In genomic region chr12:96902076-96902475, GRCh38 we compare ENCODE assay signal across 17 cellular contexts. TPM values are rescaled to one million over a fixed set of nuclear protein-coding genes. Genes with fewer than 3 reads are reported as not detected.
DNase-seq lines count a peak whose midpoint lies in the region; ATAC-seq, FAIRE-seq and TF ChIP-seq lines count a peak whose summit lies in the region.
"Had no signal": no experiment of that assay in that cellular context is flagged by ENCODE, and none has a peak within 500 bp of the region (broad histone marks: within the 10 kb centered on the region; RNA-seq: fewer than 3 reads in every experiment).

No MANE protein-coding gene starts in this region.

- POLR2A ChIA-PET in K562 (lab: Yijun Ruan, JAX) = no interaction called here

- no peaks in the 10 kb centered on the region for H4K20me1 ChIP-seq in K562 (replicated peaks; ENCODE audit: control insufficient read depth, insufficient read depth, low read length)
- H4K20me1 ChIP-seq: BLaER1 had no signal

- no peak for TF ChIP-seq EP300 in K562 (IDR thresholded peaks at IDR 0.05; ENCODE audit: low read length)

- WGBS in K562 (ENCODE audit: insufficient coverage, low coverage, missing lambda C conversion rate) = 2% methylated on average over 4 of the region's 4 CpGs

- in situ Hi-C loops in K562 (cut with MboI) = no loop called here

- no peaks in the 10 kb centered on the region for H3K79me2 ChIP-seq in K562 (ENCODE audit: control insufficient read depth, insufficient read depth, low read length)

- intact Hi-C loops in K562 (cut with micrococcal nuclease) (loop anchor here (1.0 to 10.0 kb wide), 2 partner anchors 83 to 1603 kb away; no protein-coding TSS in a partner anchor), left lung (cut with DNase I) (no loop called here)

- no peak overlapping the region for H3K4me3 ChIP-seq in K562
- H3K4me3 ChIP-seq in left lung = no peak overlapping the region
- H3K4me3 ChIP-seq: BLaER1, colonic mucosa had no signal

- FAIRE-seq in K562 (lab: Jason Lieb, UNC) = peak; percentile 40
- FAIRE-seq: H54 had no signal

- H3K27ac ChIP-seq in C4-2B (no peak overlapping the region), K562 (ENCODE audit: extremely low read depth, low read depth, low read length) (no peak overlapping the region), left lung (no peak overlapping the region)
- H3K27ac ChIP-seq: BLaER1, colonic mucosa had no signal

- no TSS peak for BruUV-seq in K562 (replicated peaks; lab: Mats Ljungman, UMichigan)

- H3K4me2 ChIP-seq in K562 (ENCODE audit: insufficient read depth, low read length) = peak overlapping the region; percentile 45; the same call in 1 of the 2 replicates
- H3K4me2 ChIP-seq: BLaER1 had no signal

- peak; percentile 24 for ATAC-seq in GM18868 (IDR thresholded peaks at IDR 0.05; ENCODE audit: unreplicated experiment)
- peak; percentile 69 for ATAC-seq in K562
- ATAC-seq in GM21576 (IDR thresholded peaks at IDR 0.05; ENCODE audit: unreplicated experiment) = no peak
- no peak for ATAC-seq in left lung
- ATAC-seq: stimulated activated naive CD8-positive, alpha-beta T cell treated with anti-CD3 and anti-CD28 coated beads, Interleukin-15, Interleukin-2, amounts not matched to agents 100 U/mL and 50 U/mL, for 24 hours had no signal

- peak; percentile 18 for DNase-seq in MV-4-11 (lab: John Stamatoyannopoulos, UW)
- peak in 1 of 4 experiments; percentile 13 for DNase-seq in K562 (ENCODE audit: extremely low read depth in 1 of 4, low spot score in 3 of 4)
- DNase-seq in foreskin melanocyte = no peak
- no peak for DNase-seq in NCI-H446 treated with DMSO at 0.1 percent for 48 hours (lab: John Stamatoyannopoulos, UW)
- DNase-seq in left lung = no peak
- DNase-seq: activated B cell treated with CpG ODN at 0.5 μM for 24 hours; activated T-cell treated with anti-CD3 and anti-CD28 coated beads for 4 hours; colonic mucosa; GDM1; islet precursor cell; retina; stimulated activated naive CD8-positive, alpha-beta T cell treated with anti-CD3 and anti-CD28 coated beads, Interleukin-15, Interleukin-2, amounts not matched to agents 100 U/mL and 50 U/mL, for 24 hours had no signal

- H3K9ac ChIP-seq in K562 (ENCODE audit: insufficient read depth in 1 of 2, low read depth in 2 of 2, low read length in 2 of 2) = no peak overlapping the region
- H3K9ac ChIP-seq: BLaER1 had no signal

- TF ChIP-seq CTCF in C4-2B (conservative IDR thresholded peaks at IDR 0.05) (peak; percentile 28), K562 (IDR thresholded peaks at IDR 0.05 in 2 of 3, conservative IDR thresholded peaks at IDR 0.05 in 1 of 3; ENCODE audit: insufficient read depth in 2 of 3, low read depth in 1 of 3, low read length in 3 of 3) (peak; percentile 7 to 46 (median 35); a peak in 3 of 6 replicates), left lung (IDR thresholded peaks at IDR 0.05) (no peak)

- H3K27me3 ChIP-seq in K562 (ENCODE audit: control insufficient read depth in 2 of 2, insufficient read depth in 2 of 2, low read length in 2 of 2) = peaks cover 3 to 13% of the 10 kb centered on the region in 2 experiments; a peak in 3 of 5 replicates
- H3K27me3 ChIP-seq in left lung = no peaks in the 10 kb centered on the region
- H3K27me3 ChIP-seq: BLaER1, colonic mucosa had no signal

- peak overlapping the region; percentile 57 for H2AFZ ChIP-seq in K562 (ENCODE audit: low read depth, low read length)

- H3K9me3 ChIP-seq in K562 (replicated peaks; ENCODE audit: control insufficient read depth, insufficient read depth, low read depth, low read length) (no peaks in the 10 kb centered on the region), left lung (no peaks in the 10 kb centered on the region)
- H3K9me3 ChIP-seq: BLaER1, colonic mucosa had no signal

- CTCF ChIA-PET in K562 (lab: Yijun Ruan, JAX; ENCODE audit: low intra/inter-chr PET ratio) = no interaction called here

- no peaks in the 10 kb centered on the region for H3K36me3 ChIP-seq in K562 (ENCODE audit: control insufficient read depth, insufficient read depth, low read length)
- no peaks in the 10 kb centered on the region for H3K36me3 ChIP-seq in left lung
- H3K36me3 ChIP-seq: BLaER1, colonic mucosa had no signal

- no peak for TF ChIP-seq POLR2A in K562 (conservative IDR thresholded peaks at IDR 0.05)

- H3K4me1 ChIP-seq in K562 (replicated peaks in 1 of 2; ENCODE audit: control insufficient read depth in 2 of 2, insufficient read depth in 2 of 2, low read length in 2 of 2) = peaks cover 4 to 6% of the 10 kb centered on the region in 2 experiments; a peak in 2 of 5 replicates
- H3K4me1 ChIP-seq in left lung = peaks cover 0 to 6% of the 10 kb centered on the region in 2 donors
- H3K4me1 ChIP-seq: colonic mucosa had no signal

- H3K9me1 ChIP-seq in K562 (ENCODE audit: control insufficient read depth, insufficient read depth, low read length) = no peaks in the 10 kb centered on the region

- peak in 1 of 2 experiments; percentile 50; a peak in 2 of 4 replicates for TF ChIP-seq RAD21 in K562 (CRISPR knock-in tag; conservative IDR thresholded peaks at IDR 0.05 in 1 of 2, IDR thresholded peaks at IDR 0.05 in 1 of 2)

TF ChIP-seq in K562, 482 proteins besides CTCF, POLR2A, EP300 and RAD21:
- TF ChIP-seq FOXA3 (CRISPR knock-in tag; conservative IDR thresholded peaks at IDR 0.05 in 1 of 2, IDR thresholded peaks at IDR 0.05 in 1 of 2) (peak in 1 of 2 experiments; percentile 32; a peak in 1 of 4 replicates), ATF2 (CRISPR knock-in tag; IDR thresholded peaks at IDR 0.05) (no peak), FOXK2 (conservative IDR thresholded peaks at IDR 0.05 in 1 of 2, IDR thresholded peaks at IDR 0.05 in 1 of 2; ENCODE audit: low read depth in 2 of 2) (peak; percentile 67 to 74), CEBPB (tag; IDR thresholded peaks at IDR 0.05) (peak; percentile 83), SNIP1 (IDR thresholded peaks at IDR 0.05; ENCODE audit: low read depth) (no peak), ZFX (CRISPR knock-in tag; IDR thresholded peaks at IDR 0.05) (no peak), NCOA4 (IDR thresholded peaks at IDR 0.05; ENCODE audit: partially characterized antibody) (no peak), ZBTB7A (IDR thresholded peaks at IDR 0.05; ENCODE audit: borderline replicate concordance, control insufficient read depth, low read depth, low read length) (no peak), CEBPG (CRISPR knock-in tag; IDR thresholded peaks at IDR 0.05) (peak; percentile 40; the same call in 1 of the 2 replicates), CEBPG (tag; conservative IDR thresholded peaks at IDR 0.05 in 1 of 2, IDR thresholded peaks at IDR 0.05 in 1 of 2) (peak; percentile 63 to 78; a peak in 3 of 4 replicates), HOMEZ (CRISPR knock-in tag; IDR thresholded peaks at IDR 0.05) (no peak)

RNA-seq across cellular contexts. Expression of gene NEDD1, which starts 5.0 kb away (rescaled TPM):
- 13.0 and 21.9 TPM in 2 replicates for total RNA-seq in K562 (2011; cell fraction: chromatin; rRNA removed; ENCODE audit: low replicate concordance)
- total RNA-seq in K562 (2011; cell fraction: nucleolus; rRNA removed) = 4.7 and 7.5 TPM in 2 replicates
- 9.5 and 10.0 TPM in 2 replicates for total RNA-seq in K562 (2011; cell fraction: nucleoplasm; rRNA removed)
- total RNA-seq in K562 (2014; rRNA removed) (10.0 and 14.6 TPM in 2 replicates), K562 (2014; rRNA removed; fragmentation: Illumina TruSeq; extraction: Trizol) (20.6 and 23.5 TPM in 2 replicates), K562 (2015; rRNA removed; fragmentation: Illumina TruSeq; extraction: Trizol) (18.2 and 23.4 TPM in 2 replicates), K562 (2021) (14.5 and 14.7 TPM in 2 replicates), left lung (10 to 100 TPM; 16.0 to 22.1 TPM)
- polyA plus RNA-seq in K562 (2011; rRNA removed) (22.8 and 29.3 TPM in 2 replicates), K562 (2014; fragmentation: Illumina TruSeq; extraction: Trizol) (14.9 and 17.5 TPM in 2 replicates), K562 (2014; fragmentation: Nextera tagmentation; extraction: Ambion mirVana) (10 to 100 TPM; 10.5 to 14.8 TPM), K562 (2014; rRNA removed) (7.5 and 9.3 TPM in 2 replicates)
- polyA plus RNA-seq in K562 (2011; cell fraction: cytosol; rRNA removed) = 6.4 and 11.8 TPM in 2 replicates
- polyA plus RNA-seq in K562 (2011; cell fraction: nucleus; rRNA removed) = 11.4 and 16.5 TPM in 2 replicates
- 10.4 and 10.7 TPM in 2 replicates for polyA plus RNA-seq in K562 (2012)
- 58.8 TPM in 2 replicates for polyA minus RNA-seq in K562 (2011; rRNA and poly(A)+ RNA removed)
- 11.9 and 16.9 TPM in 2 replicates for polyA minus RNA-seq in K562 (2011; cell fraction: cytosol; rRNA and poly(A)+ RNA removed)
- polyA minus RNA-seq in K562 (2011; cell fraction: nucleus; rRNA and poly(A)+ RNA removed) = 11.7 and 16.2 TPM in 2 replicates

Comparison
In these comparisons a context has a peak if more than half of its experiments do, and no peak if none do; other contexts are left out.
1. CTCF ChIP-seq: peak in C4-2B (single experiment) and K562 (3 of 3); none in left lung (0 of 2).
2. ATAC-seq: peak in GM18868 (single experiment) and K562 (single experiment); none in GM21576 (single experiment) and left lung (single experiment).